Comparison of ENCODE assay signal across 14 cellular contexts in the genomic region with DNA sequence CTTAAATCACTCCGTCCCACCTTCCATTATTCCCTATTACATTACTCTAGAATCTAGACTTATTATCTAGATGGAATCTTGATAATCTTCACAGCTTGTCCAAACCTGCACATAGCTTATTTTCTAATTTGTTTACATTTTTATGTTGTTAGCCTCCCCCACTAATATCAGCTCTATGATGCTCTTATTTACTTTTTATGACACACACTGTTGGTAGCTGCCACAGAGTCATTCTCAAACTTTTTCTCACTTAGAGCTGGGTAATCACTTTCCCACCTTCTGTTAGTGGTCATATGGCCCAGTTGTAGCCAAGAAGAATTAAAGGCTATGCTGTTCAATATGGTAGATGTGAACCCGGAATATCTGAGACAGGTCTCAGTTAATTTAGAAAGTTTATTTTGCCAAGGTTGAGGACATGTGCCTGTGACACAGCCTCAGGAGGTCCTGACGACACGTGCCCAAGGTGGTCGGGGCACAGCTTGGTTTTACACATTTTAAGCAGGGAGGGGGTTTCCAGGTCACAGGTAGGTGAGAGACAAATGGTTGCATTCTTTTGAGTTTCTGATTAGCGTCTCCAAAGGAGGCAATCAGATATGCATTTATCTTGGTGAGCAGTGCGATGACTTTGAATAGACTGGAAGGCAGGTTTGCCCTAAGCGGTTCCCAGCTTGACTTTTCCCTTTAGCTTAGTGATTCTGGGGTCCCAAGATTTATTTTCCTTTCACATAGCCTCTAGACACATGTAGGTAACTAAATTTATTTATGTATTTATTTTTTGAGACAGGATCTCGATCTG. TPM values are rescaled to one million over a fixed set of nuclear protein-coding genes. Genes with fewer than 3 reads are reported as not detected.
DNase-seq lines count a peak whose midpoint lies in the region; ATAC-seq, FAIRE-seq and TF ChIP-seq lines count a peak whose summit lies in the region.
"Had no signal": no experiment of that assay in that cellular context is flagged by ENCODE, and none has a peak within 500 bp of the region (broad histone marks: within the 10 kb centered on the region; RNA-seq: fewer than 3 reads in every experiment).

No MANE protein-coding gene starts in this region.

- BruUV-seq in GM12878 (replicated peaks; lab: Mats Ljungman, UMichigan) = no TSS peak

- in situ Hi-C loops in GM12878 (cut with MboI) = no loop called here

- H3K4me3 Mint-ChIP-seq in H9 = no peak overlapping the region
- peak overlapping the region; percentile 28 for H3K4me3 Mint-ChIP-seq in neural progenitor cell
- H3K4me3 Mint-ChIP-seq: CD4-positive, CD25-positive, alpha-beta regulatory T cell had no signal

- RAD21 ChIA-PET in GM12878 (lab: Charles Lee; ENCODE audit: unreplicated experiment) = interaction anchor here (0.8 to 2.0 kb wide), 7 partner anchors 39 to 148 kb away, joined by 3 to 8 read pairs (median 3); no protein-coding TSS in a partner anchor

- H3K79me2 ChIP-seq in H9 (ENCODE audit: insufficient read depth, low read length) = no peaks in the 10 kb centered on the region
- H3K79me2 ChIP-seq in GM12878 (ENCODE audit: control insufficient read depth, insufficient read depth, low read length) = no peaks in the 10 kb centered on the region
- H3K79me2 ChIP-seq in neural progenitor cell (ENCODE audit: low read depth) = no peaks in the 10 kb centered on the region

- H3K14ac ChIP-seq in H9 (ENCODE audit: insufficient read depth, low read length) = no peak overlapping the region

- H3K4me2 ChIP-seq in H9 (ENCODE audit: insufficient read depth, insufficient read length, low read length) (no peak overlapping the region), GM12878 (ENCODE audit: control insufficient read depth, insufficient read depth) (no peak overlapping the region), neural progenitor cell (no peak overlapping the region)
- H3K4me2 ChIP-seq: BLaER1 treated with 17β-estradiol and CSF1 and Interleukin-3, amounts not matched to agents 10 nM and 100 nM had no signal

- H4K5ac ChIP-seq in H9 (ENCODE audit: insufficient read length, low read depth, low read length) = no peak overlapping the region

- no peak overlapping the region for H2AFZ ChIP-seq in H9 (ENCODE audit: low read length)
- no peak overlapping the region for H2AFZ ChIP-seq in GM12878 (ENCODE audit: control insufficient read depth, low read depth, low read length)
- H2AFZ ChIP-seq in neural progenitor cell (replicated peaks) = no peak overlapping the region
- H2AFZ ChIP-seq: GM23248 had no signal

- peaks cover 3% of the 10 kb centered on the region; the same call in 1 of the 2 replicates for H3K4me1 ChIP-seq in H9 (ENCODE audit: insufficient read depth, low read length)
- H3K4me1 ChIP-seq in GM12878 (ENCODE audit: control insufficient read depth, insufficient read depth, low read length) = no peaks in the 10 kb centered on the region
- no peaks in the 10 kb centered on the region for H3K4me1 ChIP-seq in neural progenitor cell
- no peaks in the 10 kb centered on the region for H3K4me1 ChIP-seq in pancreas
- H3K4me1 ChIP-seq: HAP-1 had no signal

- no peak overlapping the region for H2BK20ac ChIP-seq in H9 (ENCODE audit: low read depth, low read length, poor library complexity, severe bottlenecking)

- no peak for TF ChIP-seq POLR2A in GM12878 (IDR thresholded peaks at IDR 0.05; ENCODE audit: low read depth, low read length)

- no peaks in the 10 kb centered on the region for H3K23me2 ChIP-seq in H9 (ENCODE audit: insufficient read length, low read depth, low read length, poor library complexity, severe bottlenecking)

- H4K8ac ChIP-seq in H9 (replicated peaks; ENCODE audit: insufficient read length, low read depth, low read length) = no peak overlapping the region

- POLR2A ChIA-PET in GM12878 (lab: Charles Lee) = interaction anchor here (0.8 to 1.2 kb wide), 2 partner anchors 22 to 78 kb away, joined by 3 to 5 read pairs; no protein-coding TSS in a partner anchor

- H3K23ac ChIP-seq in H9 (ENCODE audit: insufficient read length, low read depth, low read length) = no peak overlapping the region

- H2AK5ac ChIP-seq in H9 (ENCODE audit: insufficient read length, low read length) = no peak overlapping the region

- H3K9ac ChIP-seq in H9 (ENCODE audit: extremely low read depth, insufficient read length, low read length) (no peak overlapping the region), GM12878 (ENCODE audit: control insufficient read depth, insufficient read depth, low read length) (no peak overlapping the region), neural progenitor cell (no peak overlapping the region)
- H3K9ac ChIP-seq: BLaER1 treated with 17β-estradiol and CSF1 and Interleukin-3, amounts not matched to agents 10 nM and 100 nM; GM23248 had no signal

- TF ChIP-seq CTCF in H9 (conservative IDR thresholded peaks at IDR 0.05) (no peak), GM12878 (IDR thresholded peaks at IDR 0.05 in 2 of 3, conservative IDR thresholded peaks at IDR 0.05 in 1 of 3; ENCODE audit: control insufficient read depth in 2 of 3, extremely low read depth in 1 of 3, insufficient read depth in 1 of 3, low read depth in 3 of 3, low read length in 3 of 3) (no peak), neural progenitor cell (IDR thresholded peaks at IDR 0.05) (no peak), pancreas (IDR thresholded peaks at IDR 0.05) (no peak)

- no peaks in the 10 kb centered on the region for H3K79me1 ChIP-seq in H9 (ENCODE audit: insufficient read depth, low read depth, low read length, poor library complexity, severe bottlenecking)

- H2BK12ac ChIP-seq in H9 (ENCODE audit: insufficient read length, low read depth, low read length) = no peak overlapping the region

- no peak for TF ChIP-seq EP300 in GM12878 (IDR thresholded peaks at IDR 0.05; ENCODE audit: borderline replicate concordance in 1 of 2, control insufficient read depth in 1 of 2, low read depth in 2 of 2, low read length in 2 of 2)

- intact Hi-C loops in GM12878 (cut with micrococcal nuclease; ENCODE audit: unreplicated experiment) (no loop called here), pancreas (cut with DNase I) (no loop called here)

- no peak overlapping the region for H2BK120ac ChIP-seq in H9 (ENCODE audit: low read depth, low read length, poor library complexity, severe bottlenecking)

- no peaks in the 10 kb centered on the region for H3K36me3 ChIP-seq in GM12878 (ENCODE audit: control insufficient read depth in 2 of 2, insufficient read depth in 2 of 2, low read length in 1 of 2)
- H3K36me3 ChIP-seq in neural progenitor cell = no peaks in the 10 kb centered on the region
- H3K36me3 ChIP-seq in pancreas = no peaks in the 10 kb centered on the region
- H3K36me3 ChIP-seq: BLaER1 treated with 17β-estradiol and CSF1 and Interleukin-3, amounts not matched to agents 10 nM and 100 nM; HAP-1 had no signal

- no peak overlapping the region for H4K91ac ChIP-seq in H9 (ENCODE audit: insufficient read length, low read depth, low read length)

- TF ChIP-seq RAD21 in GM12878 (IDR thresholded peaks at IDR 0.05; ENCODE audit: insufficient read depth, low read depth, low read length) = no peak

- no peaks in the 10 kb centered on the region for H3F3A ChIP-seq in neural progenitor cell (ENCODE audit: low read depth)

- peaks cover 7% of the 10 kb centered on the region for H3K27me3 Mint-ChIP-seq in H9 (ENCODE audit: low read depth)
- H3K27me3 Mint-ChIP-seq in neural progenitor cell (ENCODE audit: insufficient read depth, low read depth) = no peaks in the 10 kb centered on the region
- H3K27me3 Mint-ChIP-seq: CD4-positive, CD25-positive, alpha-beta regulatory T cell had no signal

- no CpG with 5 or more reads among the region's 9 CpGs for WGBS in H9 (ENCODE audit: extremely low coverage, insufficient read length, low lambda C conversion rate)
- 21% methylated on average over 9 of the region's 9 CpGs for WGBS in GM12878 (ENCODE audit: insufficient coverage, insufficient replicate concordance, low lambda C conversion rate, missing lambda C conversion rate)
- WGBS in pancreas, 2 donors = 84 to 86% methylated on average over 9 of the region's 9 CpGs

- H4K20me1 ChIP-seq in H9 (ENCODE audit: control insufficient read depth, insufficient read depth, insufficient read length) (no peaks in the 10 kb centered on the region), GM12878 (ENCODE audit: control insufficient read depth, insufficient read depth) (no peaks in the 10 kb centered on the region), neural progenitor cell (ENCODE audit: low read depth) (no peaks in the 10 kb centered on the region)
- H4K20me1 ChIP-seq: BLaER1 treated with 17β-estradiol and CSF1 and Interleukin-3, amounts not matched to agents 10 nM and 100 nM had no signal

- peak; percentile 45 for DNase-seq in H9
- DNase-seq in GM12878 (ENCODE audit: low read depth, low spot score) = no peak
- DNase-seq in epithelial cell of prostate (ENCODE audit: low read depth, low spot score) = no peak
- DNase-seq in neural progenitor cell (ENCODE audit: low spot score) = no peak
- DNase-seq in DMS53 (lab: John Stamatoyannopoulos, UW) = no peak
- DNase-seq in NCI-H187 treated with DMSO at 0.1 percent for 48 hours (lab: John Stamatoyannopoulos, UW) = no peak
- no peak for DNase-seq in pancreas
- DNase-seq: ACHN; CD4-positive, CD25-positive, alpha-beta regulatory T cell; GM23248 had no signal

- H3K36me3 Mint-ChIP-seq in H9 (ENCODE audit: insufficient read depth in 1 of 3, low read depth in 3 of 3) = peaks cover 3 to 10% (median 3%) of the 10 kb centered on the region in 3 experiments; a peak in 5 of 7 replicates
- H3K36me3 Mint-ChIP-seq in neural progenitor cell = no peaks in the 10 kb centered on the region
- H3K36me3 Mint-ChIP-seq: CD4-positive, CD25-positive, alpha-beta regulatory T cell had no signal

- no peak overlapping the region for H3K18ac ChIP-seq in H9 (ENCODE audit: insufficient read length, low read depth, low read length)

- FAIRE-seq in GM12878 (lab: Jason Lieb, UNC) (no peak), pancreas (lab: Jason Lieb, UNC) (no peak)
- FAIRE-seq: GM18507, HTR-8/SVneo had no signal

- no peak overlapping the region for H2BK5ac ChIP-seq in H9 (ENCODE audit: insufficient read length, low read length)

- H2BK15ac ChIP-seq in H9 (ENCODE audit: low read depth, low read length) = no peak overlapping the region

- peak overlapping the region in 1 of 3 experiments; percentile 58; a peak in 2 of 7 replicates for H3K27ac Mint-ChIP-seq in H9
- no peak overlapping the region for H3K27ac Mint-ChIP-seq in neural progenitor cell
- H3K27ac Mint-ChIP-seq: CD4-positive, CD25-positive, alpha-beta regulatory T cell had no signal

- no peaks in the 10 kb centered on the region for H3K27me3 ChIP-seq in H9 (ENCODE audit: insufficient read depth, low read length)
- no peaks in the 10 kb centered on the region for H3K27me3 ChIP-seq in GM12878 (replicated peaks in 1 of 2; ENCODE audit: control insufficient read depth in 2 of 2, insufficient read depth in 2 of 2, low read length in 1 of 2)
- H3K27me3 ChIP-seq in neural progenitor cell = no peaks in the 10 kb centered on the region
- no peaks in the 10 kb centered on the region for H3K27me3 ChIP-seq in pancreas
- H3K27me3 ChIP-seq: BLaER1 treated with 17β-estradiol and CSF1 and Interleukin-3, amounts not matched to agents 10 nM and 100 nM had no signal

- H3K9me3 ChIP-seq in H9 (ENCODE audit: control insufficient read depth, low read depth, low read length) (no peaks in the 10 kb centered on the region), GM12878 (replicated peaks; ENCODE audit: control insufficient read depth, insufficient read depth, low read length) (no peaks in the 10 kb centered on the region), neural progenitor cell (ENCODE audit: low read depth) (no peaks in the 10 kb centered on the region), pancreas (no peaks in the 10 kb centered on the region)
- H3K9me3 ChIP-seq: BLaER1 treated with 17β-estradiol and CSF1 and Interleukin-3, amounts not matched to agents 10 nM and 100 nM; HAP-1 had no signal

- H3K9me3 Mint-ChIP-seq in H9 = peaks cover 4 to 7% of the 10 kb centered on the region in 2 experiments; a peak in 4 of 5 replicates
- H3K9me3 Mint-ChIP-seq in neural progenitor cell = peaks cover 4% of the 10 kb centered on the region

- peak; percentile 10; the same call in 1 of the 3 replicates for ATAC-seq in GM12878
- no peak for ATAC-seq in pancreas

- H3T11ph ChIP-seq in H9 (ENCODE audit: low read length) = no peak overlapping the region

- SMC1A ChIA-PET in GM12878 (lab: Charles Lee; ENCODE audit: uncharacterized antibody, unreplicated experiment) = interaction anchor here (0.6 to 3.0 kb wide), 14 partner anchors 8 to 811 kb away, joined by 3 to 11 read pairs (median 3); no protein-coding TSS in a partner anchor

- H3K56ac ChIP-seq in H9 (ENCODE audit: insufficient read length, low read depth, low read length) = no peak overlapping the region

- no peak overlapping the region for H3K27ac ChIP-seq in H9 (ENCODE audit: insufficient read length, low read depth, low read length)
- H3K27ac ChIP-seq in GM12878 (ENCODE audit: control insufficient read depth, insufficient read depth) = no peak overlapping the region
- peak overlapping the region; percentile 27 for H3K27ac ChIP-seq in epithelial cell of prostate
- no peak overlapping the region for H3K27ac ChIP-seq in neural progenitor cell
- no peak overlapping the region for H3K27ac ChIP-seq in pancreas
- H3K27ac ChIP-seq: BLaER1 treated with 17β-estradiol and CSF1 and Interleukin-3, amounts not matched to agents 10 nM and 100 nM; GM23248 had no signal

- peaks cover 13 to 15% of the 10 kb centered on the region in 2 experiments for H3K4me1 Mint-ChIP-seq in H9
- H3K4me1 Mint-ChIP-seq in neural progenitor cell = no peaks in the 10 kb centered on the region
- H3K4me1 Mint-ChIP-seq: CD4-positive, CD25-positive, alpha-beta regulatory T cell had no signal

- CTCF ChIA-PET in GM12878 (lab: Yijun Ruan, JAX) = interaction anchor here (0.6 to 1.2 kb wide), 6 partner anchors 17 to 733 kb away, joined by 3 to 5 read pairs (median 3); no protein-coding TSS in a partner anchor

- no peak overlapping the region for H3K4me3 ChIP-seq in GM12878
- H3K4me3 ChIP-seq in neural progenitor cell = no peak overlapping the region
- H3K4me3 ChIP-seq in pancreas = no peak overlapping the region
- H3K4me3 ChIP-seq: BLaER1 treated with 17β-estradiol and CSF1 and Interleukin-3, amounts not matched to agents 10 nM and 100 nM; GM23248; HAP-1 had no signal

- no peak overlapping the region for H3K4ac ChIP-seq in H9 (ENCODE audit: low read depth, low read length)

RNA-seq across cellular contexts. Expression of a gene that starts 7.0 kb away (rescaled TPM):
- total RNA-seq in H9 (2021) (54.4 and 56.5 TPM in 2 replicates), GM12878 (2014; rRNA removed) (2.7 and 2.9 TPM in 2 replicates), GM12878 (2014; rRNA removed; fragmentation: Illumina TruSeq; extraction: Trizol) (3.1 TPM in 2 replicates), GM12878 (2021) (2.2 and 3.6 TPM in 2 replicates), neural progenitor cell (ENCODE audit: low replicate concordance) (72.5 and 87.9 TPM in 2 replicates), pancreas (10 to 100 TPM; 13.4 to 27.4 (median 18.3) TPM)
- total RNA-seq in GM12878 (2013; cell fraction: nucleolus; rRNA removed) = 169 and 174 TPM in 2 replicates
- 0.72 TPM for polyA plus RNA-seq in GM12878 (2011; ENCODE audit: low read depth)
- polyA plus RNA-seq in GM12878 (2011; rRNA removed) (64.4 and 66.2 TPM in 2 replicates), GM12878 (2014; fragmentation: Illumina TruSeq; extraction: Trizol) (3.1 and 3.5 TPM in 2 replicates), GM12878 (2014; fragmentation: Nextera tagmentation; extraction: Ambion mirVana) (under 1 TPM; 0.24 to 0.64 TPM), GM12878 (2014; rRNA removed) (2.2 and 2.3 TPM in 2 replicates), GM12878 (2016; fragmentation: Nextera tagmentation; extraction: Ambion mirVana) (under 1 TPM; 0.95 to 0.98 TPM), pancreas (10 to 100 TPM; 15.6 to 18.4 TPM)
- 31.5 and 38.8 TPM in 2 replicates for polyA plus RNA-seq in GM12878 (2011; cell fraction: cytosol; rRNA removed)
- polyA plus RNA-seq in GM12878 (2011; cell fraction: nucleus; rRNA removed) = 83.6 and 87.1 TPM in 2 replicates
- polyA plus RNA-seq in GM12878 (2012) = 0.65 and 0.95 TPM in 2 replicates
- 119 and 243 TPM in 2 replicates for polyA minus RNA-seq in GM12878 (2011; rRNA and poly(A)+ RNA removed)
- 16.3 and 23.4 TPM in 2 replicates for polyA minus RNA-seq in GM12878 (2011; cell fraction: cytosol; rRNA and poly(A)+ RNA removed)
- polyA minus RNA-seq in GM12878 (2011; cell fraction: nucleus; rRNA and poly(A)+ RNA removed) = 147 and 194 TPM in 2 replicates
